8 cellular contexts compared by ENCODE assay signal in genomic region chr13:32246468-32246867, GRCh38.
A peak's percentile ranks its signal among the peaks of the same experiment; 100 is the strongest.
DNase-seq lines count a peak whose midpoint lies in the region; ATAC-seq and TF ChIP-seq lines count a peak whose summit lies in the region.

No MANE protein-coding gene starts in this region.

- H2AFZ ChIP-seq in OCI-LY3 (ENCODE audit: low read depth, low read length) (no peak overlapping the region), smooth muscle cell (ENCODE audit: low read depth) (peak overlapping the region; percentile 42)

- H3K79me2 ChIP-seq in OCI-LY3 (ENCODE audit: low read length) (no peaks in the 10 kb centered on the region), smooth muscle cell (ENCODE audit: low read depth) (no peaks in the 10 kb centered on the region)

- H3K9me3 ChIP-seq in OCI-LY3 (ENCODE audit: insufficient read depth, low read length), result no peaks in the 10 kb centered on the region
- H3K9me3 ChIP-seq in right cardiac atrium (ENCODE audit: control insufficient read depth, low read length), result no peaks in the 10 kb centered on the region
- no peaks in the 10 kb centered on the region for H3K9me3 ChIP-seq in smooth muscle cell (replicated peaks; ENCODE audit: low read depth)

- H3K9me3 Mint-ChIP-seq in activated naive CD8-positive, alpha-beta T cell treated with anti-CD3 and anti-CD28 coated beads for 36 hours, result no peaks in the 10 kb centered on the region

- intact Hi-C loops in right cardiac atrium (cut with DNase I), result loop anchor here in 2 of 4 donors (2.0 to 5.0 kb wide), 2 partner anchors 62 to 66 kb away; no protein-coding TSS in a partner anchor

- H4K20me1 ChIP-seq in OCI-LY3 (ENCODE audit: insufficient read depth, low read length), result no peaks in the 10 kb centered on the region
- no peaks in the 10 kb centered on the region for H4K20me1 ChIP-seq in smooth muscle cell (ENCODE audit: low read depth)

- no peaks in the 10 kb centered on the region for H3K36me3 ChIP-seq in OCI-LY3 (replicated peaks; ENCODE audit: low read depth, low read length)
- H3K36me3 ChIP-seq in smooth muscle cell (ENCODE audit: low read depth), result no peaks in the 10 kb centered on the region

- no peaks in the 10 kb centered on the region for H3F3A ChIP-seq in smooth muscle cell (ENCODE audit: low read depth)

- no peaks in the 10 kb centered on the region for H3K27me3 Mint-ChIP-seq in activated naive CD8-positive, alpha-beta T cell treated with anti-CD3 and anti-CD28 coated beads for 36 hours

- H3K9ac ChIP-seq in OCI-LY3 (ENCODE audit: low read length), result no peak overlapping the region
- H3K9ac ChIP-seq in smooth muscle cell (ENCODE audit: low read depth), result no peak overlapping the region

- peak; percentile 75 for TF ChIP-seq CTCF in OCI-LY3 (IDR thresholded peaks at IDR 0.05; ENCODE audit: low read depth, low read length)
- peak; percentile 72 for TF ChIP-seq CTCF in smooth muscle cell (IDR thresholded peaks at IDR 0.05; ENCODE audit: borderline replicate concordance, insufficient read depth, poor library complexity, severe bottlenecking)

- no peaks in the 10 kb centered on the region for H3K36me3 Mint-ChIP-seq in activated naive CD8-positive, alpha-beta T cell treated with anti-CD3 and anti-CD28 coated beads for 36 hours

- no peak overlapping the region for H3K4me3 Mint-ChIP-seq in activated naive CD8-positive, alpha-beta T cell treated with anti-CD3 and anti-CD28 coated beads for 36 hours

- DNase-seq in D341Med (ENCODE audit: low spot score) (peak; percentile 69), right cardiac atrium (peak; percentile 63 to 80 (median 74)), smooth muscle cell (lab: John Stamatoyannopoulos, UW; ENCODE audit: unreplicated experiment) (no peak), NK-92 (lab: John Stamatoyannopoulos, UW; ENCODE audit: unreplicated experiment) (no peak)
- DNase-seq in activated naive CD8-positive, alpha-beta T cell treated with anti-CD3 and anti-CD28 coated beads for 36 hours, result peak; percentile 34

- WGBS in right cardiac atrium, result 22% methylated on average over 2 of the region's 2 CpGs
- 15% methylated on average over 2 of the region's 2 CpGs for WGBS in smooth muscle cell (ENCODE audit: low lambda C conversion rate)

- H3K27me3 ChIP-seq in OCI-LY3 (ENCODE audit: low read depth, low read length) (no peaks in the 10 kb centered on the region; the same call in none of the 2 replicates), right cardiac atrium (ENCODE audit: control insufficient read depth, insufficient read depth) (no peaks in the 10 kb centered on the region), smooth muscle cell (ENCODE audit: low read depth) (no peaks in the 10 kb centered on the region)

- H3K27ac ChIP-seq in OCI-LY3 (ENCODE audit: low read length) (no peak overlapping the region), right cardiac atrium (ENCODE audit: low read length) (peak overlapping the region; percentile 14), smooth muscle cell (ENCODE audit: low read depth) (no peak overlapping the region)

- ATAC-seq in GM18909 (IDR thresholded peaks at IDR 0.05; ENCODE audit: poor library complexity, unreplicated experiment), result peak; percentile 80
- ATAC-seq in HG03095 (IDR thresholded peaks at IDR 0.05; ENCODE audit: unreplicated experiment), result peak; percentile 80
- ATAC-seq in right cardiac atrium, result peak; percentile 87 to 94

- no peak overlapping the region for H3K27ac Mint-ChIP-seq in activated naive CD8-positive, alpha-beta T cell treated with anti-CD3 and anti-CD28 coated beads for 36 hours

- H3K4me1 ChIP-seq in OCI-LY3 (ENCODE audit: low read length) (peaks cover 17% of the 10 kb centered on the region), right cardiac atrium (ENCODE audit: control insufficient read depth, insufficient read depth, low read length) (peaks cover 3% of the 10 kb centered on the region), smooth muscle cell (ENCODE audit: low read depth) (peaks cover 3% of the 10 kb centered on the region)

- no peak overlapping the region for H3K4me3 ChIP-seq in OCI-LY3 (ENCODE audit: low read length)
- no peak overlapping the region for H3K4me3 ChIP-seq in right cardiac atrium (ENCODE audit: low read length)
- H3K4me3 ChIP-seq in smooth muscle cell, result no peak overlapping the region

- H3K4me2 ChIP-seq in OCI-LY3 (ENCODE audit: low read length) (no peak overlapping the region), smooth muscle cell (no peak overlapping the region)

- H3K4me1 Mint-ChIP-seq in activated naive CD8-positive, alpha-beta T cell treated with anti-CD3 and anti-CD28 coated beads for 36 hours, result no peaks in the 10 kb centered on the region

Comparison
In these comparisons a context has a peak if more than half of its experiments do, and no peak if none do; other contexts are left out.
1. DNase-seq: peak in D341Med (single experiment), activated naive CD8-positive, alpha-beta T cell treated with anti-CD3 and anti-CD28 coated beads for 36 hours (single experiment) and right cardiac atrium (3 of 3); none in smooth muscle cell (single experiment) and NK-92 (single experiment).
2. Peak in every context shown above with its lines, with median percentiles within 50 percentile points of each other: ATAC-seq.